In the genomic region with DNA sequence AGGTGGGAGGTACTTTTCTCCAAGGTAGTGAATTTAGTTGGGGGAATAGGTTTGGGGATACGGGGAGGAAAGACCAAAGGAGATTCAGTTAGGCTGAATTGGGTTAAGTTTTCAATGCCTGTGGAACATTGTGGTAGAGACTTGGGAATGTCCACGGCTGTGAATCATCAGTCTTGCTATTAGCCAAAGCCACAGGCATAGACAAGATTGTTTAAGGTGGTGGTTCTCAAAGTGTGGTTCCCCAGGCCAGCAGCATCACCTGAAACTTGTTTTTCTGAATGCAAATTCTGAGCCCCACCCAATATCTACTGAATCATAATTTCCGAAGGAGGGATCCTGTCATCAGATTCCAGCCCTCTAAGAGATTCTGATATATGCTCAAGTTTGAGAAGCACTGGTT, we compare ENCODE assay signal across 15 cellular contexts.
A peak's percentile ranks its signal among the peaks of the same experiment; 100 is the strongest.
DNase-seq lines count a peak whose midpoint lies in the region; ATAC-seq and TF ChIP-seq lines count a peak whose summit lies in the region.
"Had no signal": no experiment of that assay in that cellular context is flagged by ENCODE, and none has a peak within 500 bp of the region (broad histone marks: within the 10 kb centered on the region; RNA-seq: fewer than 3 reads in every experiment).

No MANE protein-coding gene starts in this region.

- H3K36me3 ChIP-seq in brain microvascular endothelial cell (replicated peaks) = no peaks in the 10 kb centered on the region
- H3K36me3 ChIP-seq: SJCRH30 had no signal

- no peak overlapping the region for H3K4me3 ChIP-seq in brain microvascular endothelial cell (ENCODE audit: low read depth, low read length)
- H3K4me3 ChIP-seq: SJCRH30 had no signal

- DNase-seq in AG20443 (ENCODE audit: low spot score) = peak; percentile 20
- DNase-seq in M059J (ENCODE audit: low read depth) = peak; percentile 54
- peak; percentile 45 for DNase-seq in brain microvascular endothelial cell
- peak; percentile 43 for DNase-seq in kidney tubule cell (ENCODE audit: low spot score)
- DNase-seq in activated naive CD8-positive, alpha-beta T cell treated with anti-CD3 and anti-CD28 coated beads for 36 hours = no peak
- no peak for DNase-seq in middle frontal gyrus (ENCODE audit: extremely low spot score, low spot score)
- no peak for DNase-seq in Right ventricle myocardium superior
- DNase-seq: H9, IMR-90, NCI-H187, NCI-H226, NCI-H526, SJCRH30 had no signal

- no peak for TF ChIP-seq CTCF in brain microvascular endothelial cell (IDR thresholded peaks at IDR 0.05; ENCODE audit: low read depth, low read length, missing control alignments)

- intact Hi-C loops in Right ventricle myocardium superior (cut with DNase I) = no loop called here

- H3K27me3 Mint-ChIP-seq in activated naive CD8-positive, alpha-beta T cell treated with anti-CD3 and anti-CD28 coated beads for 36 hours = no peaks in the 10 kb centered on the region

- H3K4me3 Mint-ChIP-seq in activated naive CD8-positive, alpha-beta T cell treated with anti-CD3 and anti-CD28 coated beads for 36 hours = no peak overlapping the region
- H3K4me3 Mint-ChIP-seq: H9 had no signal

- no peaks in the 10 kb centered on the region for H3K36me3 Mint-ChIP-seq in activated naive CD8-positive, alpha-beta T cell treated with anti-CD3 and anti-CD28 coated beads for 36 hours

- H3K4me1 Mint-ChIP-seq in activated naive CD8-positive, alpha-beta T cell treated with anti-CD3 and anti-CD28 coated beads for 36 hours = no peaks in the 10 kb centered on the region

- no peaks in the 10 kb centered on the region for H3K27me3 ChIP-seq in brain microvascular endothelial cell (replicated peaks)
- H3K27me3 ChIP-seq: SJCRH30 had no signal

- ATAC-seq in HG03571 (IDR thresholded peaks at IDR 0.05; ENCODE audit: unreplicated experiment) (no peak), Right ventricle myocardium superior (ENCODE audit: poor library complexity) (no peak)

- in situ Hi-C loops in brain microvascular endothelial cell (cut with HindIII; ENCODE audit: low pct_ligation_motif_present, low sequenced_read_pairs) = no loop called here

- H3K27ac Mint-ChIP-seq in activated naive CD8-positive, alpha-beta T cell treated with anti-CD3 and anti-CD28 coated beads for 36 hours = no peak overlapping the region

- no peak overlapping the region for H3K27ac ChIP-seq in brain microvascular endothelial cell
- H3K27ac ChIP-seq: C4-2B, SJCRH30 had no signal

- H3K9me3 Mint-ChIP-seq in activated naive CD8-positive, alpha-beta T cell treated with anti-CD3 and anti-CD28 coated beads for 36 hours = no peaks in the 10 kb centered on the region
- H3K9me3 Mint-ChIP-seq: H9 had no signal

Comparison
In these comparisons a context has a peak if more than half of its experiments do, and no peak if none do; other contexts are left out.
1. DNase-seq: peak in AG20443 (single experiment), M059J (single experiment), brain microvascular endothelial cell (single experiment) and kidney tubule cell (single experiment); none in activated naive CD8-positive, alpha-beta T cell treated with anti-CD3 and anti-CD28 coated beads for 36 hours (single experiment), middle frontal gyrus (single experiment) and Right ventricle myocardium superior (single experiment).